ENCODE assay signal across 8 cellular contexts in genomic region chr6:41942045-41942851, GRCh38. TPM values are rescaled to one million over a fixed set of nuclear protein-coding genes. Genes with fewer than 3 reads are reported as not detected.
DNase-seq lines count a peak whose midpoint lies in the region; ATAC-seq and TF ChIP-seq lines count a peak whose summit lies in the region.

No MANE protein-coding gene starts in this region.

- peak overlapping the region; percentile 74 for H3K9ac ChIP-seq in Karpas-422 (ENCODE audit: low read length)

- H3K4me1 Mint-ChIP-seq in brain (peaks cover 42% of the 10 kb centered on the region), type B pancreatic cell (ENCODE audit: unreplicated experiment) (peaks cover 20% of the 10 kb centered on the region)

- H2AFZ ChIP-seq in Karpas-422 (ENCODE audit: low read length) = peak overlapping the region; percentile 57

- ATAC-seq in GM18873 (IDR thresholded peaks at IDR 0.05; ENCODE audit: low FRiP score, unreplicated experiment) (peak; percentile 12), lower lobe of right lung (peak; percentile 1 to 5)

- H3K36me3 Mint-ChIP-seq in brain (no peaks in the 10 kb centered on the region), type B pancreatic cell (no peaks in the 10 kb centered on the region)

- H3K36me3 ChIP-seq in Karpas-422 (ENCODE audit: insufficient read depth, low read length) (no peaks in the 10 kb centered on the region), lower lobe of right lung (peaks cover under 1% of the 10 kb centered on the region)

- peak overlapping the region; percentile 97 for H3K4me3 ChIP-seq in Karpas-422 (ENCODE audit: low read length)
- H3K4me3 ChIP-seq in lower lobe of right lung = peak overlapping the region; percentile 77

- DNase-seq in Karpas-422 = peak; percentile 45
- DNase-seq in lower lobe of right lung = no peak
- DNase-seq in type B pancreatic cell (ENCODE audit: extremely low spot score, unreplicated experiment) = no peak
- DNase-seq in glomerular visceral epithelial cell (ENCODE audit: extremely low spot score) = no peak
- no peak for DNase-seq in DMS114 treated with DMSO at 0.1 percent for 48 hours (lab: John Stamatoyannopoulos, UW; ENCODE audit: unreplicated experiment)
- DNase-seq in NCI-H2081 treated with DMSO at 0.1 percent for 48 hours (lab: John Stamatoyannopoulos, UW) = no peak

- H3K4me1 ChIP-seq in Karpas-422 (ENCODE audit: low read length) = peaks cover 42% of the 10 kb centered on the region
- H3K4me1 ChIP-seq in lower lobe of right lung = peaks cover 52% of the 10 kb centered on the region

- H3K9me3 ChIP-seq in Karpas-422 (ENCODE audit: low read length) (no peaks in the 10 kb centered on the region), lower lobe of right lung (no peaks in the 10 kb centered on the region)

- H3K27ac Mint-ChIP-seq in brain = peak overlapping the region; percentile 79 to 97 (median 94)
- H3K27ac Mint-ChIP-seq in type B pancreatic cell = peak overlapping the region; percentile 94

- H3K79me2 ChIP-seq in Karpas-422 (ENCODE audit: low read length) = peaks cover 39% of the 10 kb centered on the region

- no peak for TF ChIP-seq CTCF in brain (conservative IDR thresholded peaks at IDR 0.05)
- no peak for TF ChIP-seq CTCF in lower lobe of right lung (IDR thresholded peaks at IDR 0.05)
- TF ChIP-seq CTCF in type B pancreatic cell (conservative IDR thresholded peaks at IDR 0.05) = no peak

- H4K20me1 ChIP-seq in Karpas-422 (ENCODE audit: insufficient read depth, low read depth, low read length) = 0 out of 2 replicates have a peak, but pooled peaks cover 11% of the 10 kb centered on the region

- H3K9me3 Mint-ChIP-seq in brain (no peaks in the 10 kb centered on the region), type B pancreatic cell (no peaks in the 10 kb centered on the region)

- H3K4me3 Mint-ChIP-seq in brain (peak overlapping the region; percentile 89 to 96 (median 90)), type B pancreatic cell (peak overlapping the region; percentile 90)

- H3K27ac ChIP-seq in Karpas-422 (ENCODE audit: low read length) = peak overlapping the region; percentile 53
- peak overlapping the region; percentile 84 for H3K27ac ChIP-seq in lower lobe of right lung

- peak overlapping the region; percentile 89 for H3K4me2 ChIP-seq in Karpas-422 (ENCODE audit: low read depth, low read length, poor library complexity, severe bottlenecking)

- intact Hi-C loops in lower lobe of right lung (cut with DNase I) = no loop called here

- no peaks in the 10 kb centered on the region for H3K9me2 ChIP-seq in Karpas-422 (replicated peaks; ENCODE audit: insufficient read depth, low read length)

- peaks cover 19% of the 10 kb centered on the region for H3K27me3 Mint-ChIP-seq in brain
- H3K27me3 Mint-ChIP-seq in type B pancreatic cell = no peaks in the 10 kb centered on the region

- no peaks in the 10 kb centered on the region for H3K27me3 ChIP-seq in Karpas-422 (ENCODE audit: low read length)
- H3K27me3 ChIP-seq in lower lobe of right lung (ENCODE audit: low read depth) = no peaks in the 10 kb centered on the region

RNA-seq across cellular contexts. Expression of gene CCND3, which starts 0.6 kb away (rescaled TPM):
- 63.5 and 74.8 TPM in 2 replicates for total RNA-seq in Karpas-422 (2014; rRNA removed; shearing (Covaris generic); ENCODE audit: low replicate concordance)
- polyA plus RNA-seq in brain (ENCODE audit: insufficient read depth, low read depth, low replicate concordance) = 87.1 TPM
- total RNA-seq in lower lobe of right lung (182 TPM), type B pancreatic cell (ENCODE audit: low replicate concordance) (60.4 and 172 TPM in 2 replicates)

RNA-seq across cellular contexts. Expression of gene BYSL, which starts 20.9 kb away (rescaled TPM):
- total RNA-seq in Karpas-422 (2014; rRNA removed; shearing (Covaris generic); ENCODE audit: low replicate concordance) = 17.9 and 32.8 TPM in 2 replicates
- polyA plus RNA-seq in brain (ENCODE audit: insufficient read depth, low read depth, low replicate concordance) = 24.3 TPM
- total RNA-seq in lower lobe of right lung (8.9 TPM), type B pancreatic cell (ENCODE audit: low replicate concordance) (32.3 and 36.5 TPM in 2 replicates)

RNA-seq across cellular contexts. Expression of gene MED20, which starts 21.3 kb away (rescaled TPM):
- total RNA-seq in Karpas-422 (2014; rRNA removed; shearing (Covaris generic); ENCODE audit: low replicate concordance) = 24.1 and 31.5 TPM in 2 replicates
- 36.1 TPM for polyA plus RNA-seq in brain (ENCODE audit: insufficient read depth, low read depth, low replicate concordance)
- 12.6 TPM for total RNA-seq in lower lobe of right lung
- total RNA-seq in type B pancreatic cell (ENCODE audit: low replicate concordance) = 31.8 and 35.7 TPM in 2 replicates

RNA-seq across cellular contexts. Expression of gene USP49, which starts 47.1 kb away (rescaled TPM):
- 6.5 and 10.7 TPM in 2 replicates for total RNA-seq in Karpas-422 (2014; rRNA removed; shearing (Covaris generic); ENCODE audit: low replicate concordance)
- polyA plus RNA-seq in brain (ENCODE audit: insufficient read depth, low read depth, low replicate concordance) = 11.4 TPM
- total RNA-seq in lower lobe of right lung (3.9 TPM), type B pancreatic cell (ENCODE audit: low replicate concordance) (2.9 and 13.2 TPM in 2 replicates)
